9 cellular contexts compared by ENCODE assay signal in the genomic region with DNA sequence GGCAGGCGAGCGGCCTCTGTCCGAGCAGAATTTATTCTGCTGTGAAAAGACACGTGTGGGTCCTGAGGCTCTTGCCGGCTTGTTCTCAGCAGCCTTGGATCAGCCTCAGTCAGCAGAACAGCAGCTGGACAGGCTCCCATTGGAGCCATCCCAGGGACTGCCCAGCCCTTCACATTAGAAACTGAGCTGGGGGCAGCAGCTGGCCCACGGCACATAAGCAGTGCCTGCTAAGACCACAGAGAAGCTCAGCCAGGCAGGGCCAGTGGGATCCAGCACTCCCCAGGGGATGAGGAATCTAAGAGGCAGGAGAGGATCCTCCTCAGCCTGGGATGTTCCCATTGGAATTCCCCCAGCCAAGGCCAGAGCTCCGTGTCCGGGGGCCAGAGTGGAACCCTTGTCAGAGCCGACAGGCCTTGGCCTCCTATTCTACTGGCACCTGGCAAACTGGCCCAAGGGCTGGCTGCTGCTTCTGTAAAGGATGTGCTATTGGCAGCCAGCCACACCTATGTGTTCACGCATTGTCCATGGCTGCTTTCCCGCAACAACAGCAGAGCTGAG. TPM values are rescaled to one million over a fixed set of nuclear protein-coding genes. Genes with fewer than 3 reads are reported as not detected.
DNase-seq lines count a peak whose midpoint lies in the region; ATAC-seq and TF ChIP-seq lines count a peak whose summit lies in the region.
"Had no signal": no experiment of that assay in that cellular context is flagged by ENCODE, and none has a peak within 500 bp of the region (broad histone marks: within the 10 kb centered on the region; RNA-seq: fewer than 3 reads in every experiment).

No MANE protein-coding gene starts in this region.

- in situ Hi-C loops in mammary epithelial cell (cut with MboI; ENCODE audit: low sequenced_read_pairs in 2 of 2) = no loop called here

- H3K36me3 ChIP-seq in mammary epithelial cell (ENCODE audit: insufficient read depth, low read length) = no peaks in the 10 kb centered on the region
- H3K36me3 ChIP-seq in esophagus squamous epithelium = no peaks in the 10 kb centered on the region

- WGBS in mammary epithelial cell (ENCODE audit: low coverage, missing lambda C conversion rate) = 26% methylated on average over 11 of the region's 11 CpGs
- WGBS in esophagus squamous epithelium, 2 donors = 43% methylated on average over 5 of the region's 11 CpGs; no CpG with 5 or more reads in 1 of the 2 donors

- no peaks in the 10 kb centered on the region for H3K27me3 ChIP-seq in mammary epithelial cell (ENCODE audit: insufficient read depth, low read length)
- no peaks in the 10 kb centered on the region for H3K27me3 ChIP-seq in esophagus squamous epithelium

- H3K79me2 ChIP-seq in mammary epithelial cell (ENCODE audit: insufficient read depth, low read length) = peaks cover 19% of the 10 kb centered on the region

- no peak overlapping the region for H2AFZ ChIP-seq in mammary epithelial cell (ENCODE audit: low read depth, low read length)

- no peak for ATAC-seq in GM21528 (IDR thresholded peaks at IDR 0.05; ENCODE audit: low FRiP score, unreplicated experiment)

- no peak overlapping the region for H3K4me2 ChIP-seq in mammary epithelial cell (ENCODE audit: insufficient read depth, low read depth, low read length)

- intact Hi-C loops in mammary epithelial cell (cut with micrococcal nuclease) (no loop called here), esophagus squamous epithelium (cut with DNase I) (no loop called here)
- intact Hi-C loops in activated naive CD4-positive, alpha-beta T cell treated with anti-CD3 and anti-CD28 coated beads for 36 hours (cut with micrococcal nuclease) = no loop called here

- no peaks in the 10 kb centered on the region for H3K9me3 Mint-ChIP-seq in activated naive CD4-positive, alpha-beta T cell treated with anti-CD3 and anti-CD28 coated beads for 36 hours

- peaks cover 16% of the 10 kb centered on the region for H3K4me1 Mint-ChIP-seq in activated naive CD4-positive, alpha-beta T cell treated with anti-CD3 and anti-CD28 coated beads for 36 hours (ENCODE audit: low read depth)

- no peaks in the 10 kb centered on the region for H3K9me3 ChIP-seq in mammary epithelial cell (replicated peaks; ENCODE audit: insufficient read depth, low read length)
- H3K9me3 ChIP-seq in esophagus squamous epithelium = no peaks in the 10 kb centered on the region

- H3K4me1 ChIP-seq in mammary epithelial cell (ENCODE audit: insufficient read depth, low read length) = no peaks in the 10 kb centered on the region
- peaks cover 0 to 26% (median 9%) of the 10 kb centered on the region in 3 donors for H3K4me1 ChIP-seq in esophagus squamous epithelium

- TF ChIP-seq CTCF in mammary epithelial cell (conservative IDR thresholded peaks at IDR 0.05 in 1 of 2, IDR thresholded peaks at IDR 0.05 in 1 of 2; ENCODE audit: extremely low read depth in 1 of 2, insufficient read depth in 1 of 2, low read depth in 1 of 2, low read length in 2 of 2) = no peak
- TF ChIP-seq CTCF in esophagus squamous epithelium (IDR thresholded peaks at IDR 0.05) = no peak

- H3K27ac ChIP-seq in mammary epithelial cell (ENCODE audit: insufficient read depth, low read depth, low read length) (no peak overlapping the region), esophagus squamous epithelium (no peak overlapping the region)

- H3K36me3 Mint-ChIP-seq in activated naive CD4-positive, alpha-beta T cell treated with anti-CD3 and anti-CD28 coated beads for 36 hours (ENCODE audit: low read depth) = no peaks in the 10 kb centered on the region
- H3K36me3 Mint-ChIP-seq: CD4-positive, alpha-beta memory T cell had no signal

- H3K4me3 ChIP-seq in mammary epithelial cell (replicated peaks in 1 of 3; ENCODE audit: insufficient read depth in 1 of 3, low read depth in 2 of 3, low read length in 3 of 3) (no peak overlapping the region), esophagus squamous epithelium (no peak overlapping the region)

- no peak overlapping the region for H3K9ac ChIP-seq in mammary epithelial cell (ENCODE audit: insufficient read depth, low read length)

- no TSS peak for BruUV-seq in mammary epithelial cell (replicated peaks; lab: Mats Ljungman, UMichigan)

- CTCF ChIA-PET in mammary epithelial cell (lab: Charles Lee; ENCODE audit: low non-redundant PET) = no interaction called here
- CTCF ChIA-PET in activated naive CD4-positive, alpha-beta T cell treated with anti-CD3 and anti-CD28 coated beads for 36 hours (lab: Charles Lee) = interaction anchor here (0.7 kb wide), 1 partner anchor 90 kb away, joined by 4 read pairs; no protein-coding TSS in a partner anchor

- no peaks in the 10 kb centered on the region for H3K27me3 Mint-ChIP-seq in activated naive CD4-positive, alpha-beta T cell treated with anti-CD3 and anti-CD28 coated beads for 36 hours (ENCODE audit: low read depth)
- H3K27me3 Mint-ChIP-seq: CD4-positive, alpha-beta memory T cell had no signal

- dilution Hi-C loops in mammary epithelial cell (cut with HindIII; ENCODE audit: low sequenced_read_pairs) = no loop called here

- DNase-seq in C1 segment of cervical spinal cord (lab: John Stamatoyannopoulos, UW) (peak in 10 of 14 donors; percentile 18 to 77 (median 41)), NCI-H2029 (lab: John Stamatoyannopoulos, UW) (peak; percentile 74), mammary epithelial cell (peak; percentile 36), midbrain (lab: John Stamatoyannopoulos, UW) (peak; percentile 42), esophagus squamous epithelium (lab: John Stamatoyannopoulos, UW) (no peak), NCI-H526 treated with DMSO at 0.1 percent for 48 hours (lab: John Stamatoyannopoulos, UW) (no peak)
- no peak for DNase-seq in activated naive CD4-positive, alpha-beta T cell treated with anti-CD3 and anti-CD28 coated beads for 36 hours
- DNase-seq: CD4-positive, alpha-beta memory T cell had no signal

- H3K27ac Mint-ChIP-seq in activated naive CD4-positive, alpha-beta T cell treated with anti-CD3 and anti-CD28 coated beads for 36 hours = no peak overlapping the region

- H4K20me1 ChIP-seq in mammary epithelial cell (ENCODE audit: insufficient read depth, low read length) = no peaks in the 10 kb centered on the region

- TF ChIP-seq POLR2A in esophagus squamous epithelium (IDR thresholded peaks at IDR 0.05) = no peak

- H3K4me3 Mint-ChIP-seq in activated naive CD4-positive, alpha-beta T cell treated with anti-CD3 and anti-CD28 coated beads for 36 hours = no peak overlapping the region
- H3K4me3 Mint-ChIP-seq: CD4-positive, alpha-beta memory T cell had no signal

RNA-seq across cellular contexts. Expression of a gene that starts 18.2 kb away (rescaled TPM):
- total RNA-seq in mammary epithelial cell (10 to 100 TPM in 1 of 2 donors, 1 to 10 TPM in 1; 3.8 to 10.5 TPM), esophagus squamous epithelium (1 to 10 TPM in 3 of 4 donors, under 1 TPM in 1; 0.97 to 3.9 (median 2.5) TPM)
- 10.5 TPM for polyA plus RNA-seq in mammary epithelial cell
- polyA minus RNA-seq in mammary epithelial cell = 2.4 TPM
- total RNA-seq in activated naive CD4-positive, alpha-beta T cell treated with anti-CD3 and anti-CD28 coated beads for 36 hours = 1 to 10 TPM; 2.1 to 2.5 TPM

Comparison
In these comparisons a context has a peak if more than half of its experiments do, and no peak if none do; other contexts are left out.
1. DNase-seq: peak in C1 segment of cervical spinal cord (10 of 14), NCI-H2029 (single experiment), mammary epithelial cell (single experiment) and midbrain (single experiment); none in activated naive CD4-positive, alpha-beta T cell treated with anti-CD3 and anti-CD28 coated beads for 36 hours (single experiment), esophagus squamous epithelium (single experiment) and NCI-H526 treated with DMSO at 0.1 percent for 48 hours (single experiment).